12 cellular contexts compared by ENCODE assay signal in the genomic region with DNA sequence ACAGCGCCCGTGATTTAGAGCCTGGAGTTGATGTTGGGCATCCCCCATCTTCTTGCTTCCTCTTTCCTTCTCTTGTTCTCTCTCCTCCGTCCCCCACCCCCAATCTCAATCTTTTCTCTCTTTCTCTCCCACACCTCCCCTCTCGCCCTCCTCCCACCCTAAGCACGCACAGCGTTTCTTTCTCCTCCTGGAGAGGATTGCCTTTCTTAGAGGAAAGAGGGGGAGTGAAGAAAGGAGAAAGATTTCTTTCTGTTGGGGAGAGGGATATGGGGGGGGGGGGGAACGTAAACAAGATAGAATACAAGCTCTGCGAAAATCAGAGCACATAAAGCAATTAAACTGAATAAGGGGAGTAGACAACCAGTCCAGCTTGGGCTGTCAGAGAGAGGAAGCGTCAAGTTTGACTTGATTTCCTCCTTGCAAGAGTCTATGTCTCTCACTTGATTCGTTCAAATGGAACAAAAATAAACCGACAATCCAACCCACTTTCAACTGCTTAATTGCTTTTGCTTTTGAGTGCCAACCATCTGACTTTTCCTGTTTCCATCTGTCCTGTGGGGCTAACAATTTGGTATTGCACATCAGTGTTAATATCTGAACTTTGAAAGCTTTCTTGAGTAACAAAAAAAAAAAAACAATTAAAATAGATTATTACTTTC. TPM values are rescaled to one million over a fixed set of nuclear protein-coding genes. Genes with fewer than 3 reads are reported as not detected.
DNase-seq lines count a peak whose midpoint lies in the region; ATAC-seq and TF ChIP-seq lines count a peak whose summit lies in the region.
"Had no signal": no experiment of that assay in that cellular context is flagged by ENCODE, and none has a peak within 500 bp of the region (broad histone marks: within the 10 kb centered on the region; RNA-seq: fewer than 3 reads in every experiment).

No MANE protein-coding gene starts in this region.

- CTCF ChIA-PET in activated CD4-positive, alpha-beta T cell treated with anti-CD3 and anti-CD28 coated beads, Interleukin-2, amount 10 ng/mL, durations not matched to agents 7 days and 5 days (lab: Charles Lee) = no interaction called here
- CTCF ChIA-PET in activated B cell treated with CpG ODN at 0.5 μM for 24 hours (lab: Charles Lee) = no interaction called here

- no peak overlapping the region for H3K4me3 Mint-ChIP-seq in activated CD4-positive, alpha-beta T cell treated with anti-CD3 and anti-CD28 coated beads, Interleukin-2, amount 10 ng/mL, durations not matched to agents 7 days and 5 days
- H3K4me3 Mint-ChIP-seq in activated B cell treated with CpG ODN at 0.5 μM for 24 hours (peak overlapping the region; percentile 86), T-helper 17 cell (no peak overlapping the region)
- H3K4me3 Mint-ChIP-seq: activated CD4-positive, alpha-beta T cell treated with anti-CD3 and anti-CD28 coated beads for 36 hours; natural killer cell had no signal

- H3K9me3 ChIP-seq in vagina (no peaks in the 10 kb centered on the region), T-helper 17 cell (ENCODE audit: control insufficient read depth, low read length, poor library complexity, severe bottlenecking) (no peaks in the 10 kb centered on the region)

- POLR2A ChIA-PET in activated CD4-positive, alpha-beta T cell treated with anti-CD3 and anti-CD28 coated beads, Interleukin-2, amount 10 ng/mL, durations not matched to agents 7 days and 5 days (lab: Charles Lee) = no interaction called here
- POLR2A ChIA-PET in activated B cell treated with CpG ODN at 0.5 μM for 24 hours (lab: Charles Lee) = interaction anchor here (0.6 kb wide), 1 partner anchor 61 kb away, joined by 4 read pairs; no protein-coding TSS in a partner anchor

- no peak for TF ChIP-seq POLR2A in vagina (IDR thresholded peaks at IDR 0.05)

- TF ChIP-seq CTCF in activated B cell treated with CpG ODN at 0.5 μM for 24 hours (IDR thresholded peaks at IDR 0.05) (no peak), vagina (IDR thresholded peaks at IDR 0.05) (no peak)

- intact Hi-C loops in activated B cell treated with CpG ODN at 0.5 μM for 24 hours (cut with micrococcal nuclease) = no loop called here
- intact Hi-C loops in vagina (cut with DNase I) = no loop called here

- H3K4me1 ChIP-seq in vagina = no peaks in the 10 kb centered on the region

- H3K36me3 Mint-ChIP-seq in activated CD4-positive, alpha-beta T cell treated with anti-CD3 and anti-CD28 coated beads, Interleukin-2, amount 10 ng/mL, durations not matched to agents 7 days and 5 days (ENCODE audit: low read depth) = no peaks in the 10 kb centered on the region
- H3K36me3 Mint-ChIP-seq in activated B cell treated with CpG ODN at 0.5 μM for 24 hours (ENCODE audit: low read depth) (peaks cover 3% of the 10 kb centered on the region), T-helper 17 cell (ENCODE audit: low read depth) (no peaks in the 10 kb centered on the region)
- H3K36me3 Mint-ChIP-seq: natural killer cell had no signal

- H3K4me1 Mint-ChIP-seq in activated CD4-positive, alpha-beta T cell treated with anti-CD3 and anti-CD28 coated beads, Interleukin-2, amount 10 ng/mL, durations not matched to agents 7 days and 5 days = no peaks in the 10 kb centered on the region
- H3K4me1 Mint-ChIP-seq in activated B cell treated with CpG ODN at 0.5 μM for 24 hours (peaks cover 25% of the 10 kb centered on the region), T-helper 17 cell (no peaks in the 10 kb centered on the region)
- H3K4me1 Mint-ChIP-seq: natural killer cell had no signal

- H3K4me3 ChIP-seq in vagina = peak overlapping the region; percentile 50 to 59
- H3K4me3 ChIP-seq: K562 had no signal

- peaks cover 22% of the 10 kb centered on the region for H3K27me3 Mint-ChIP-seq in activated CD4-positive, alpha-beta T cell treated with anti-CD3 and anti-CD28 coated beads, Interleukin-2, amount 10 ng/mL, durations not matched to agents 7 days and 5 days
- H3K27me3 Mint-ChIP-seq in activated B cell treated with CpG ODN at 0.5 μM for 24 hours = peaks cover 12% of the 10 kb centered on the region
- no peaks in the 10 kb centered on the region for H3K27me3 Mint-ChIP-seq in T-helper 17 cell

- no peak overlapping the region for H3K27ac ChIP-seq in vagina

- H3K9me3 Mint-ChIP-seq in activated CD4-positive, alpha-beta T cell treated with anti-CD3 and anti-CD28 coated beads, Interleukin-2, amount 10 ng/mL, durations not matched to agents 7 days and 5 days = no peaks in the 10 kb centered on the region
- H3K9me3 Mint-ChIP-seq in activated B cell treated with CpG ODN at 0.5 μM for 24 hours = no peaks in the 10 kb centered on the region

- H3K27ac Mint-ChIP-seq in activated CD4-positive, alpha-beta T cell treated with anti-CD3 and anti-CD28 coated beads, Interleukin-2, amount 10 ng/mL, durations not matched to agents 7 days and 5 days = peak overlapping the region; percentile 25
- H3K27ac Mint-ChIP-seq in activated B cell treated with CpG ODN at 0.5 μM for 24 hours (no peak overlapping the region), T-helper 17 cell (no peak overlapping the region)
- H3K27ac Mint-ChIP-seq: activated CD4-positive, alpha-beta T cell treated with anti-CD3 and anti-CD28 coated beads for 36 hours; natural killer cell had no signal

- no peaks in the 10 kb centered on the region for H3K27me3 ChIP-seq in vagina

- no peaks in the 10 kb centered on the region for H3K36me3 ChIP-seq in vagina

- DNase-seq in activated CD4-positive, alpha-beta T cell treated with anti-CD3 and anti-CD28 coated beads, Interleukin-2, amount 10 ng/mL, durations not matched to agents 7 days and 5 days = no peak
- no peak for DNase-seq in activated CD4-positive, alpha-beta T cell treated with anti-CD3 and anti-CD28 coated beads for 4 hours
- no peak for DNase-seq in activated B cell treated with CpG ODN at 0.5 μM for 24 hours
- DNase-seq in iPS-NIHi7 (ENCODE audit: extremely low spot score) = peak; percentile 20
- no peak for DNase-seq in vagina (ENCODE audit: extremely low spot score in 2 of 2)
- no peak for DNase-seq in activated naive CD4-positive, alpha-beta T cell treated with anti-CD3 and anti-CD28 coated beads, Interleukin-2, amount 50 U/mL, for 16 hours
- no peak for DNase-seq in effector CD8-positive, alpha-beta T cell (lab: John Stamatoyannopoulos, UW)
- no peak for DNase-seq in T-helper 17 cell
- DNase-seq: activated CD4-positive, alpha-beta T cell treated with anti-CD3 and anti-CD28 coated beads for 36 hours; DND-41; natural killer cell had no signal

- ATAC-seq in activated B cell treated with CpG ODN at 0.5 μM for 24 hours (ENCODE audit: low read depth) = no peak
- ATAC-seq in T-helper 17 cell = no peak
- ATAC-seq: activated CD4-positive, alpha-beta T cell treated with anti-CD3 and anti-CD28 coated beads for 36 hours; K562; natural killer cell had no signal

RNA-seq across cellular contexts. Expression of a gene that starts 0.9 kb away (rescaled TPM):
- not detected for total RNA-seq in activated CD4-positive, alpha-beta T cell treated with anti-CD3 and anti-CD28 coated beads, Interleukin-2, amount 10 ng/mL, durations not matched to agents 7 days and 5 days
- total RNA-seq in activated B cell treated with CpG ODN at 0.5 μM for 24 hours (0.39 and 0.49 TPM in 2 replicates), vagina (13.3 TPM), T-helper 17 cell (not detected)
- total RNA-seq: activated CD4-positive, alpha-beta T cell treated with anti-CD3 and anti-CD28 coated beads for 36 hours; natural killer cell had no signal
